Comparison of ENCODE assay signal across 8 cellular contexts in genomic region chr4:127965062-127965802, GRCh38. TPM values are rescaled to one million over a fixed set of nuclear protein-coding genes. Genes with fewer than 3 reads are reported as not detected.
DNase-seq lines count a peak whose midpoint lies in the region; ATAC-seq, FAIRE-seq and TF ChIP-seq lines count a peak whose summit lies in the region.

ABHD18 (plus strand) TSS chr4:127965406; CDS start chr4:127982956, 17,550 bp downstream.
MFSD8 (minus strand) TSS chr4:127965173; CDS start chr4:127965133, 40 bp downstream.

- H3K4me2 ChIP-seq in endothelial cell of umbilical vein (ENCODE audit: insufficient read depth, low read length), result peak within 1 kb of the TSS; percentile 80

- peaks cover 18 to 25% (median 25%) of the 10 kb centered on the region in 3 donors for H3K4me1 Mint-ChIP-seq in IgD-negative memory B cell

- POLR2A ChIA-PET in endothelial cell of umbilical vein (lab: Charles Lee), result interaction anchor here (0.5 to 1.4 kb wide), 5 partner anchors 16 to 183 kb away, joined by 3 to 11 read pairs (median 4); partner anchors contain the start of genes HSPA4L and LARP1B

- TF ChIP-seq CTCF in endothelial cell of umbilical vein (IDR thresholded peaks at IDR 0.05; ENCODE audit: extremely low read depth in 1 of 2, insufficient read depth in 1 of 2, low read depth in 1 of 2, low read length in 2 of 2), result peak; percentile 32 to 61

- H4K20me1 ChIP-seq in endothelial cell of umbilical vein (replicated peaks; ENCODE audit: control insufficient read depth, extremely low read depth, insufficient read depth, low read length), result no peaks in the 10 kb centered on the region

- BruUV-seq in endothelial cell of umbilical vein (replicated peaks; lab: Mats Ljungman, UMichigan), result no TSS peak

- no peaks in the 10 kb centered on the region for H3K36me3 ChIP-seq in endothelial cell of umbilical vein (ENCODE audit: control insufficient read depth in 2 of 2, extremely low read depth in 1 of 2, insufficient read depth in 2 of 2, low read length in 2 of 2)

- intact Hi-C loops in endothelial cell of umbilical vein (cut with micrococcal nuclease), result loop anchor here (1.0 to 10.0 kb wide), 4 partner anchors 84 to 260 kb away; partner anchors contain the start of genes HSPA4L and LARP1B

- H3K79me2 ChIP-seq in endothelial cell of umbilical vein (ENCODE audit: control insufficient read depth, insufficient read depth, low read length), result peaks cover 26% of the 10 kb centered on the region

- H3K27me3 Mint-ChIP-seq in IgD-negative memory B cell, result no peaks in the 10 kb centered on the region

- H3K9ac ChIP-seq in endothelial cell of umbilical vein (replicated peaks; ENCODE audit: extremely low read depth, insufficient read depth, low read length), result peak within 1 kb of the TSS; percentile 93

- H3K27ac ChIP-seq in endothelial cell of umbilical vein (ENCODE audit: insufficient read depth, low read depth, low read length), result peak within 1 kb of the TSS; percentile 62

- H3K4me1 ChIP-seq in endothelial cell of umbilical vein (ENCODE audit: control insufficient read depth, extremely low read depth, insufficient read depth, low read length), result peaks cover 8% of the 10 kb centered on the region

- FAIRE-seq in endothelial cell of umbilical vein (lab: Jason Lieb, UNC), result peak; percentile 98

- peak within 1 kb of the TSS; percentile 87 to 97 (median 96) for H3K4me3 Mint-ChIP-seq in IgD-negative memory B cell

- peak within 1 kb of the TSS; percentile 98 for H2AFZ ChIP-seq in endothelial cell of umbilical vein (ENCODE audit: low read depth, low read length)

- H3K36me3 Mint-ChIP-seq in IgD-negative memory B cell, result peaks cover 3% of the 10 kb centered on the region

- H3K27ac Mint-ChIP-seq in IgD-negative memory B cell, result peak within 1 kb of the TSS; percentile 77 to 96 (median 92)

- CTCF ChIA-PET in endothelial cell of umbilical vein (lab: Charles Lee), result interaction anchor here (0.5 to 1.8 kb wide), 20 partner anchors 9 to 360 kb away, joined by 3 to 14 read pairs (median 4); partner anchors contain the start of genes HSPA4L and PLK4

- DNase-seq in DMS153 treated with DMSO at 0.1 percent for 48 hours (lab: John Stamatoyannopoulos, UW; ENCODE audit: unreplicated experiment) (peak; percentile 94), OCI-M1 (lab: John Stamatoyannopoulos, UW) (peak; percentile 99), activated T-cell treated with anti-CD3 and anti-CD28 coated beads for 24 hours (ENCODE audit: low read depth) (peak; percentile 98), endothelial cell of umbilical vein (ENCODE audit: low read depth, low spot score) (peak; percentile 99), middle frontal gyrus (ENCODE audit: extremely low spot score, low spot score) (peak; percentile 92)
- peak; percentile 97 to 98 for DNase-seq in stimulated activated CD8-positive, alpha-beta memory T cell treated with anti-CD3 and anti-CD28 coated beads, Interleukin-2, amount 100 ng/mL, for 48 hours (ENCODE audit: low read depth in 2 of 2)

- H3K4me3 ChIP-seq in endothelial cell of umbilical vein (replicated peaks in 1 of 3; ENCODE audit: insufficient read depth in 1 of 3, low read depth in 1 of 3, low read length in 3 of 3), result peak within 1 kb of the TSS; percentile 70 to 85 (median 71)

- H3K27me3 ChIP-seq in endothelial cell of umbilical vein (ENCODE audit: control insufficient read depth in 2 of 2, insufficient read depth in 2 of 2, low read length in 2 of 2), result no peaks in the 10 kb centered on the region

- dilution Hi-C loops in endothelial cell of umbilical vein (cut with MboI; ENCODE audit: extremely low pct_ligation_motif_present, low sequenced_read_pairs), result no loop called here

- no peaks in the 10 kb centered on the region for H3K9me3 ChIP-seq in endothelial cell of umbilical vein (replicated peaks; ENCODE audit: control insufficient read depth, insufficient read depth, low read length)

- H3K9me3 Mint-ChIP-seq in IgD-negative memory B cell, result no peaks in the 10 kb centered on the region

- ATAC-seq in GM21529 (IDR thresholded peaks at IDR 0.05; ENCODE audit: unreplicated experiment), result peak; percentile 96

- H3K9me1 ChIP-seq in endothelial cell of umbilical vein (replicated peaks; ENCODE audit: control insufficient read depth, extremely low read depth, insufficient read depth, low read length), result no peaks in the 10 kb centered on the region

- TF ChIP-seq POLR2A in endothelial cell of umbilical vein (IDR thresholded peaks at IDR 0.05; ENCODE audit: low read depth, low read length), result peak; percentile 76

TF ChIP-seq in endothelial cell of umbilical vein, 7 proteins besides CTCF, POLR2A, EP300 and RAD21:
- TF ChIP-seq EZH2 (IDR thresholded peaks at IDR 0.05; ENCODE audit: borderline replicate concordance, low read depth, low read length, severe bottlenecking) (no peak), MYC (IDR thresholded peaks at IDR 0.05; ENCODE audit: low read depth, low read length) (no peak), FOS (IDR thresholded peaks at IDR 0.05; ENCODE audit: borderline replicate concordance, insufficient read depth, low read length) (no peak), GATA2 (IDR thresholded peaks at IDR 0.05; ENCODE audit: insufficient read depth, insufficient read length, low read depth, low read length) (no peak), JUN (IDR thresholded peaks at IDR 0.05; ENCODE audit: borderline replicate concordance, insufficient read depth, insufficient read length, low read depth) (no peak), MAX (IDR thresholded peaks at IDR 0.05; ENCODE audit: insufficient read depth, insufficient read length) (peak; percentile 62), POLR2AphosphoS5 (IDR thresholded peaks at IDR 0.05; ENCODE audit: insufficient read depth, low read depth, low read length) (peak; percentile 60)

RNA-seq across cellular contexts. Expression of gene ABHD18, which starts in this region (rescaled TPM):
- 7.5 TPM for polyA plus RNA-seq in IgD-negative memory B cell
- total RNA-seq in endothelial cell of umbilical vein, result 9.1 and 10.1 TPM in 2 replicates
- 1.8 and 2.4 TPM in 2 replicates for polyA plus RNA-seq in endothelial cell of umbilical vein
- 1.8 and 2.0 TPM in 2 replicates for polyA plus RNA-seq in endothelial cell of umbilical vein (2011; cell fraction: cytosol; rRNA removed)
- 7.9 and 9.4 TPM in 2 replicates for polyA plus RNA-seq in endothelial cell of umbilical vein (2011; cell fraction: nucleus; rRNA removed)
- polyA plus RNA-seq in endothelial cell of umbilical vein (2012), result 4.3 and 5.6 TPM in 2 replicates
- polyA minus RNA-seq in endothelial cell of umbilical vein, result 3.7 and 5.1 TPM in 2 replicates
- polyA minus RNA-seq in endothelial cell of umbilical vein (2011; cell fraction: cytosol; rRNA and poly(A)+ RNA removed), result 3.4 TPM
- 9.1 and 10.0 TPM in 2 replicates for polyA minus RNA-seq in endothelial cell of umbilical vein (2011; cell fraction: nucleus; rRNA and poly(A)+ RNA removed)

RNA-seq across cellular contexts. Expression of gene MFSD8, which starts in this region (rescaled TPM):
- polyA plus RNA-seq in IgD-negative memory B cell (7.8 TPM), endothelial cell of umbilical vein (8.9 and 11.5 TPM in 2 replicates)
- 19.4 and 21.3 TPM in 2 replicates for total RNA-seq in endothelial cell of umbilical vein
- polyA plus RNA-seq in endothelial cell of umbilical vein (2011; cell fraction: cytosol; rRNA removed), result 4.9 and 6.3 TPM in 2 replicates
- polyA plus RNA-seq in endothelial cell of umbilical vein (2011; cell fraction: nucleus; rRNA removed), result 43.8 and 49.0 TPM in 2 replicates
- 7.7 and 15.1 TPM in 2 replicates for polyA plus RNA-seq in endothelial cell of umbilical vein (2012)
- polyA minus RNA-seq in endothelial cell of umbilical vein, result 19.3 and 26.2 TPM in 2 replicates
- 3.5 TPM for polyA minus RNA-seq in endothelial cell of umbilical vein (2011; cell fraction: cytosol; rRNA and poly(A)+ RNA removed)
- 26.7 and 43.1 TPM in 2 replicates for polyA minus RNA-seq in endothelial cell of umbilical vein (2011; cell fraction: nucleus; rRNA and poly(A)+ RNA removed)

Comparison
In these comparisons a context has a peak if more than half of its experiments do, and no peak if none do; other contexts are left out.
1. Peak in every context shown above with its lines: DNase-seq, ATAC-seq, H3K4me3 ChIP-seq and H3K27ac ChIP-seq.